8 cellular contexts compared by ENCODE assay signal in genomic region chr10:101291254-101292193, GRCh38.
DNase-seq lines count a peak whose midpoint lies in the region; ATAC-seq and TF ChIP-seq lines count a peak whose summit lies in the region.

No MANE protein-coding gene starts in this region.

- peak overlapping the region; percentile 65 for H3K27ac ChIP-seq in VCaP
- H3K27ac ChIP-seq in mammary epithelial cell (ENCODE audit: insufficient read depth, low read depth, low read length), result no peak overlapping the region

- in situ Hi-C loops in mammary epithelial cell (cut with MboI; ENCODE audit: low sequenced_read_pairs in 2 of 2), result loop anchor here in 1 of 2 donors (5.0 kb wide), 1 partner anchor 79 kb away; no protein-coding TSS in a partner anchor

- no peak overlapping the region for H3K9ac ChIP-seq in mammary epithelial cell (ENCODE audit: insufficient read depth, low read length)

- H3K4me3 ChIP-seq in GM06990 (replicated peaks; ENCODE audit: low read depth, low read length) (peak overlapping the region; percentile 40), mammary epithelial cell (replicated peaks in 1 of 3; ENCODE audit: insufficient read depth in 1 of 3, low read depth in 2 of 3, low read length in 3 of 3) (peak overlapping the region; percentile 41 to 69 (median 42))

- peak overlapping the region; percentile 98 for H3K4me2 ChIP-seq in mammary epithelial cell (ENCODE audit: insufficient read depth, low read depth, low read length)

- no peaks in the 10 kb centered on the region for H3K9me3 ChIP-seq in mammary epithelial cell (replicated peaks; ENCODE audit: insufficient read depth, low read length)

- H3K27me3 ChIP-seq in GM06990 (replicated peaks; ENCODE audit: control insufficient read depth, insufficient read depth, low read length) (peaks cover 8% of the 10 kb centered on the region), mammary epithelial cell (ENCODE audit: insufficient read depth, low read length) (peaks cover 8% of the 10 kb centered on the region)

- no peaks in the 10 kb centered on the region for H3K79me2 ChIP-seq in mammary epithelial cell (ENCODE audit: insufficient read depth, low read length)

- intact Hi-C loops in mammary epithelial cell (cut with micrococcal nuclease), result loop anchor here (1.0 to 2.0 kb wide), 2 partner anchors 77 to 131 kb away; no protein-coding TSS in a partner anchor
- intact Hi-C loops in left colon (cut with DNase I, micrococcal nuclease), result no loop called here

- H3K36me3 ChIP-seq in GM06990 (ENCODE audit: control insufficient read depth, insufficient read depth, low read length), result no peaks in the 10 kb centered on the region
- no peaks in the 10 kb centered on the region for H3K36me3 ChIP-seq in mammary epithelial cell (ENCODE audit: insufficient read depth, low read length)

- CTCF ChIA-PET in mammary epithelial cell (lab: Charles Lee; ENCODE audit: low non-redundant PET), result interaction anchor here (0.5 to 1.4 kb wide), 4 partner anchors 19 to 152 kb away, joined by 3 to 8 read pairs (median 6); no protein-coding TSS in a partner anchor

- H2AFZ ChIP-seq in mammary epithelial cell (ENCODE audit: low read depth, low read length), result peak overlapping the region; percentile 75

- peaks cover 10% of the 10 kb centered on the region for H3K4me1 ChIP-seq in mammary epithelial cell (ENCODE audit: insufficient read depth, low read length)

- no peaks in the 10 kb centered on the region for H4K20me1 ChIP-seq in mammary epithelial cell (ENCODE audit: insufficient read depth, low read length)

- peak; percentile 59 for ATAC-seq in left colon
- no peak for ATAC-seq in HG03565 (IDR thresholded peaks at IDR 0.05; ENCODE audit: unreplicated experiment)

- peak; percentile 79 for TF ChIP-seq CTCF in GM06990 (IDR thresholded peaks at IDR 0.05; ENCODE audit: insufficient read depth, low read length, poor library complexity, severe bottlenecking)
- TF ChIP-seq CTCF in VCaP (conservative IDR thresholded peaks at IDR 0.05), result peak; percentile 84
- TF ChIP-seq CTCF in mammary epithelial cell (conservative IDR thresholded peaks at IDR 0.05 in 1 of 2, IDR thresholded peaks at IDR 0.05 in 1 of 2; ENCODE audit: extremely low read depth in 1 of 2, insufficient read depth in 1 of 2, low read depth in 1 of 2, low read length in 2 of 2), result peak; percentile 32 to 72

- peak; percentile 52 for DNase-seq in GM06990 (ENCODE audit: extremely low read depth, insufficient read length)
- DNase-seq in NCI-H146 treated with DMSO at 0.1 percent for 48 hours (lab: John Stamatoyannopoulos, UW; ENCODE audit: unreplicated experiment), result peak; percentile 38
- no peak for DNase-seq in mammary epithelial cell
- peak in 1 of 2 donors; percentile 48 for DNase-seq in left colon
- peak; percentile 35 to 37 for DNase-seq in stimulated activated CD4-positive, alpha-beta T cell treated with anti-CD3 and anti-CD28 coated beads, Interleukin-4, amount 100 ng/mL, for 48 hours (ENCODE audit: low read depth in 2 of 2)
- DNase-seq in NCI-H2029 (lab: John Stamatoyannopoulos, UW), result no peak

- BruUV-seq in mammary epithelial cell (replicated peaks; lab: Mats Ljungman, UMichigan), result no TSS peak

- dilution Hi-C loops in mammary epithelial cell (cut with HindIII; ENCODE audit: low sequenced_read_pairs), result loop anchor here (10.0 kb wide), 1 partner anchor 273 kb away; no protein-coding TSS in a partner anchor

- 0% methylated on average over 13 of the region's 70 CpGs for WGBS in mammary epithelial cell (ENCODE audit: low coverage, missing lambda C conversion rate)

Comparison
In these comparisons a context has a peak if more than half of its experiments do, and no peak if none do; other contexts are left out.
1. DNase-seq: peak in GM06990 (single experiment), NCI-H146 treated with DMSO at 0.1 percent for 48 hours (single experiment) and stimulated activated CD4-positive, alpha-beta T cell treated with anti-CD3 and anti-CD28 coated beads, Interleukin-4, amount 100 ng/mL, for 48 hours (2 of 2); none in mammary epithelial cell (single experiment) and NCI-H2029 (single experiment).
2. Peak in every context shown above with its lines, with median percentiles within 50 percentile points of each other: CTCF ChIP-seq.